Comparison of ENCODE assay signal across 9 cellular contexts in genomic region chr1:30888391-30888790, GRCh38. TPM values are rescaled to one million over a fixed set of nuclear protein-coding genes. Genes with fewer than 3 reads are reported as not detected.
DNase-seq lines count a peak whose midpoint lies in the region; ATAC-seq, FAIRE-seq and TF ChIP-seq lines count a peak whose summit lies in the region.
"Had no signal": no experiment of that assay in that cellular context is flagged by ENCODE, and none has a peak within 500 bp of the region (broad histone marks: within the 10 kb centered on the region; RNA-seq: fewer than 3 reads in every experiment).

No MANE protein-coding gene starts in this region.

- H3K4me3 ChIP-seq in duodenal mucosa (ENCODE audit: low read depth in 1 of 2, low read length in 2 of 2) (no peak overlapping the region), mucosa of descending colon (no peak overlapping the region)

- DNase-seq in NCI-H1694 treated with DMSO at 0.1 percent for 48 hours (lab: John Stamatoyannopoulos, UW) (peak; percentile 17), NCI-H1694 (lab: John Stamatoyannopoulos, UW) (no peak), mucosa of descending colon (peak in 2 of 3 donors; percentile 31 to 46), urothelium cell line (ENCODE audit: low spot score) (peak; percentile 35), endothelial cell (ENCODE audit: low spot score) (no peak)

- H3K36me3 ChIP-seq in duodenal mucosa (ENCODE audit: control insufficient read depth in 1 of 2, insufficient read depth in 2 of 2, low read length in 2 of 2) (no peaks in the 10 kb centered on the region), mucosa of descending colon (ENCODE audit: low read depth) (no peaks in the 10 kb centered on the region)

- ATAC-seq in mucosa of descending colon (peak; percentile 47), GM19351 (IDR thresholded peaks at IDR 0.05; ENCODE audit: unreplicated experiment) (no peak)
- no peak for ATAC-seq in activated T-helper 17 cell treated with anti-CD3 and anti-CD28 coated beads, Interleukin-2, amount 50 U/mL, for 72 hours (replicated peaks)

- no peak overlapping the region for H3K9ac ChIP-seq in duodenal mucosa (ENCODE audit: low read depth in 1 of 2, low read length in 2 of 2)

- TF ChIP-seq CTCF in mucosa of descending colon (IDR thresholded peaks at IDR 0.05) (no peak), endothelial cell (IDR thresholded peaks at IDR 0.05; ENCODE audit: unreplicated experiment) (no peak)

- no peak overlapping the region for H3K27ac Mint-ChIP-seq in activated T-helper 17 cell treated with anti-CD3 and anti-CD28 coated beads, Interleukin-2, amount 50 U/mL, for 72 hours
- H3K27ac Mint-ChIP-seq in endothelial cell (ENCODE audit: unreplicated experiment) = no peak overlapping the region

- intact Hi-C loops in mucosa of descending colon (cut with DNase I, micrococcal nuclease) = no loop called here

- H3K4me1 ChIP-seq in duodenal mucosa (ENCODE audit: control insufficient read depth in 1 of 2, insufficient read depth in 2 of 2, low read length in 2 of 2) = peaks cover 14 to 16% of the 10 kb centered on the region in 2 donors
- no peaks in the 10 kb centered on the region for H3K4me1 ChIP-seq in mucosa of descending colon (ENCODE audit: low read depth)

- no peaks in the 10 kb centered on the region for H3K27me3 ChIP-seq in duodenal mucosa (ENCODE audit: control insufficient read depth in 1 of 2, insufficient read depth in 2 of 2, low read length in 2 of 2)

- no peak overlapping the region for H3K4me3 Mint-ChIP-seq in activated T-helper 17 cell treated with anti-CD3 and anti-CD28 coated beads, Interleukin-2, amount 50 U/mL, for 72 hours
- no peak overlapping the region for H3K4me3 Mint-ChIP-seq in endothelial cell (ENCODE audit: unreplicated experiment)

- H3K36me3 Mint-ChIP-seq in activated T-helper 17 cell treated with anti-CD3 and anti-CD28 coated beads, Interleukin-2, amount 50 U/mL, for 72 hours (ENCODE audit: low read depth) = no peaks in the 10 kb centered on the region
- no peaks in the 10 kb centered on the region for H3K36me3 Mint-ChIP-seq in endothelial cell (ENCODE audit: low read depth, unreplicated experiment)

- H3K9me3 Mint-ChIP-seq in activated T-helper 17 cell treated with anti-CD3 and anti-CD28 coated beads, Interleukin-2, amount 50 U/mL, for 72 hours = no peaks in the 10 kb centered on the region
- no peaks in the 10 kb centered on the region for H3K9me3 Mint-ChIP-seq in endothelial cell (ENCODE audit: unreplicated experiment)

- H3K27ac ChIP-seq in duodenal mucosa (ENCODE audit: low read depth, low read length) = peak overlapping the region; percentile 33

- no peak for FAIRE-seq in urothelium cell line (lab: Jason Lieb, UNC)
- FAIRE-seq: A204.1 had no signal

- H3K27me3 Mint-ChIP-seq in activated T-helper 17 cell treated with anti-CD3 and anti-CD28 coated beads, Interleukin-2, amount 50 U/mL, for 72 hours = peaks cover 4% of the 10 kb centered on the region
- H3K27me3 Mint-ChIP-seq in endothelial cell (ENCODE audit: unreplicated experiment) = no peaks in the 10 kb centered on the region

- no peaks in the 10 kb centered on the region for H3K4me1 Mint-ChIP-seq in activated T-helper 17 cell treated with anti-CD3 and anti-CD28 coated beads, Interleukin-2, amount 50 U/mL, for 72 hours
- peaks cover 8% of the 10 kb centered on the region for H3K4me1 Mint-ChIP-seq in endothelial cell (ENCODE audit: unreplicated experiment)

- H3K9me3 ChIP-seq in duodenal mucosa (ENCODE audit: control insufficient read depth in 1 of 2, low read length in 2 of 2) = no peaks in the 10 kb centered on the region
- no peaks in the 10 kb centered on the region for H3K9me3 ChIP-seq in mucosa of descending colon

RNA-seq across cellular contexts. Expression of gene SDC3, which starts 20.2 kb away (rescaled TPM):
- total RNA-seq in mucosa of descending colon (10 to 100 TPM in 2 of 3 donors, 1 to 10 TPM in 1; 9.8 to 81.6 (median 17.2) TPM), endothelial cell (ENCODE audit: unreplicated experiment) (51.3 TPM)
- under 1 TPM in 1 of 2 donors, not detected in 1; 0.11 TPM for total RNA-seq in activated T-helper 17 cell treated with anti-CD3 and anti-CD28 coated beads, Interleukin-2, amount 50 U/mL, for 72 hours

Comparison
In these comparisons a context has a peak if more than half of its experiments do, and no peak if none do; other contexts are left out.
1. DNase-seq: peak in NCI-H1694 treated with DMSO at 0.1 percent for 48 hours (single experiment), mucosa of descending colon (2 of 3) and urothelium cell line (single experiment); none in NCI-H1694 (single experiment) and endothelial cell (single experiment).
2. RNA of gene SDC3, which starts 20.2 kb away (total RNA-seq): 51.3 TPM in endothelial cell (single experiment) and 9.8 to 81.6 TPM in mucosa of descending colon; 0.11 TPM in activated T-helper 17 cell treated with anti-CD3 and anti-CD28 coated beads, Interleukin-2, amount 50 U/mL, for 72 hours; every median in the first group is over 4 times any median in the second.